1 cellular context compared by ENCODE assay signal in the genomic region with DNA sequence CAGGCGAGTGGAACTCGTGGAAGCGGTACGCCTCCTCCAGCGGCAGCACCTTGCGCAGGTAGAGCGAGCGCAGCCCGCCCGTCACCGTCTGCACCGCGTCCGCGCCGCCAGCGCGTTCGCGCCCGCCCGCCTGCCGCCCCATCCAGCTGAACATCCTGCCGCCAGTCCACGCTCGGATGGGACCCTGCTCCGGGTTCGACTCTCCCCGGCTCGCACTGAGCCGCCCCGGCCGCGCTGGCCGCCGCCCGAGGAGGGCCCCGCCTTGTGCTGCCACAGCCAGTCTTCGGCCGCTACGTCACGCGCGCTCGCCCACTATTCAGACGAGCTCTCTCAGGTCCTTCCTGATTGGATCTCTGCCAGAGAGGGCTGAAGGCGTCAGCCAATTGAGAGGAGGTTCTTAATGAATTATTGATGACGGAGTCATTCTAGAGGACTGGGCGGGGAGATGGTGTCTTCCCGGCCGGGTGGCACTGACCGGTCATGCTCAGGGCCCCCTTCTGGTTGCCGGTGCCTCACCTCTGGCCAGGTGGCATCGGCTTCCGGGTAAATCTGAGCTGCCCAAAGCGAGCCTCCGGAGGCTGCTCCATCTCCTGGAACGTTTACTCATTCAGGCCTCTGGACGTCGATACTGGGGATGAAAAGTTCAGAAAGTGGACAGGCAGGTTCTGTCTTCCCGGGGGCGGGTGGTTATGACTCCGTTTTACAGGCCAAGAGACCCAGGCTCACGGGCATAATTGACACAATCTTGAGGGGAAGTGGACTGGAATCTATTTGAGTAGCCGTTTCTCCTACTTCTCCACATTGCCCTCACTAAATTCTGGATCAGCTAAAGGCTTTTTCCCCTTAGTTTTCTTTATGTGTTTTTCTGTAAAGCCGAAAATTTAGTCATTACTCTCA.
TF ChIP-seq lines count a peak whose summit lies in the region.

A gene (minus strand): TSS at position 217 of the 897 bp plus-strand sequence. CDS start 63 bp downstream, at position 154.

TF ChIP-seq in HepG2, 621 proteins besides CTCF, POLR2A, EP300 and RAD21 (continued from another document and continues in another):
- TF ChIP-seq, protein P1, sequence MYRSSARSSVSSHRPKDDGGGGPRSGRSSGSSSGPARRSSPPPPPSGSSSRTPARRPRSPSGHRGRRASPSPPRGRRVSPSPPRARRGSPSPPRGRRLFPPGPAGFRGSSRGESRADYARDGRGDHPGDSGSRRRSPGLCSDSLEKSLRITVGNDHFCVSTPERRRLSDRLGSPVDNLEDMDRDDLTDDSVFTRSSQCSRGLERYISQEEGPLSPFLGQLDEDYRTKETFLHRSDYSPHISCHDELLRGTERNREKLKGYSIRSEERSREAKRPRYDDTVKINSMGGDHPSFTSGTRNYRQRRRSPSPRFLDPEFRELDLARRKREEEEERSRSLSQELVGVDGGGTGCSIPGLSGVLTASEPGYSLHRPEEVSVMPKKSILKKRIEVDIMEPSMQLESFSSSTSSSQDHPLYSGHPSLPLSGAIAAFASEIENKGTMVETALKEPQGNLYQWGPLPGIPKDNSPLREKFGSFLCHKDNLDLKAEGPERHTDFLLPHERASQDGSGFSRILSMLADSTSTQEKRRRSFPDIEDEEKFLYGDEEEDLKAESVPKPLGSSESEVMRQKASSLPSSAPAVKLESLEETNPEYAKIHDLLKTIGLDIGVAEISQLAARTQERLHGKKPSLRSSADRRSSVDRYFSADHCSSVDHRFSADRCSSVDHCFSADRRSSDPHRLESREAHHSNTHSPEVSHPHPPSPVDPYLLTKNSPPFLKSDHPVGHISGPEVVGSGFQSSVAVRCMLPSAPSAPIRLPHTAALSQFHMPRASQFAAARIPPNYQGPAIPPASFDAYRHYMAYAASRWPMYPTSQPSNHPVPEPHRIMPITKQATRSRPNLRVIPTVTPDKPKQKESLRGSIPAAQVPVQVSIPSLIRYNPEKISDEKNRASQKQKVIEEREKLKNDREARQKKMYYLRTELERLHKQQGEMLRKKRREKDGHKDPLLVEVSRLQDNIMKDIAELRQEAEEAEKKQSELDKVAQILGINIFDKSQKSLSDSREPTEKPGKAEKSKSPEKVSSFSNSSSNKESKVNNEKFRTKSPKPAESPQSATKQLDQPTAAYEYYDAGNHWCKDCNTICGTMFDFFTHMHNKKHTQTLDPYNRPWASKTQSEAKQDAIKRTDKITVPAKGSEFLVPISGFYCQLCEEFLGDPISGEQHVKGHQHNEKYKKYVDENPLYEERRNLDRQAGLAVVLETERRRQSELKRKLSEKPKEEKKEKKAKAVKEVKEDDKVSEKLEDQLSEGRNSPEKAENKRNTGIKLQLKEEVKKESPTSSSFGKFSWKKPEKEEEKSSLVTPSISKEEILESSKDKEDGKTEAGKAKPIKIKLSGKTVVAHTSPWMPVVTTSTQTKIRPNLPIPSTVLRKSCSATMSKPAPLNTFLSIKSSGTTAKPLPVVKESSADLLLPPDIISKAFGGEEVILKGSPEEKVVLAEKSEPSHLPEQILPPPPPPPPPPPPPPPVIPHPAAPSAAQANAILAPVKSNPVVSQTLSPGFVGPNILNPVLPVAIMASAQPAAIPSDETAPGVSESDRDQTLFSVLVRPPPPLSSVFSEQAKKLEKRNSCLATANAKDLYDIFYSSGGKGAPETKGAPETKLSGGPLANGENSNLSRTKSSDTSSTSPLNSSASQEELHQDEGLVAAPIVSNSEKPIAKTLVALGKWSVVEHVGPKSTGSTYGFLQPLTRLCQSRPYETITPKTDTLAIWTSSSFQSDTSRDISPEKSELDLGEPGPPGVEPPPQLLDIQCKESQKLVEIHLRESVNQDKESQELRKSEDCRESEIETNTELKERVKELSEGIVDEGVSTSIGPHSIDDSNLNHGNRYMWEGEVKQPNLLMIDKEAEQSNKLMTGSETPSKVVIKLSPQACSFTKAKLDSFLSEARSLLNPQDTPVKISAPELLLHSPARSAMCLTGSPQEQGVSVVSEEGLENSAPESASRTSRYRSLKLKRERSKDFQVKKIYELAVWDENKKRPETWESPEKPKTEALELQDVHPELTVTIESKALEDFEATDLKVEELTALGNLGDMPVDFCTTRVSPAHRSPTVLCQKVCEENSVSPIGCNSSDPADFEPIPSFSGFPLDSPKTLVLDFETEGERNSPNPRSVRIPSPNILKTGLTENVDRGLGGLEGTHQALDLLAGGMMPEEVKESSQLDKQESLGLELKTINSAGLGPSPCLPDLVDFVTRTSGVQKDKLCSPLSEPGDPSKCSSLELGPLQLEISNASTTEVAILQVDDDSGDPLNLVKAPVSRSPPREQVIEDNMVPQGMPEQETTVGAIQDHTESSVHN (CRISPR knock-in tag; IDR thresholded peaks at IDR 0.05), result no peak
- TF ChIP-seq PHB2 (IDR thresholded peaks at IDR 0.05; ENCODE audit: partially characterized antibody), result no peak
- no peak; the same call in 1 of the 2 replicates for TF ChIP-seq ZNF546 (CRISPR knock-in tag; conservative IDR thresholded peaks at IDR 0.05)
- TF ChIP-seq, protein P2, sequence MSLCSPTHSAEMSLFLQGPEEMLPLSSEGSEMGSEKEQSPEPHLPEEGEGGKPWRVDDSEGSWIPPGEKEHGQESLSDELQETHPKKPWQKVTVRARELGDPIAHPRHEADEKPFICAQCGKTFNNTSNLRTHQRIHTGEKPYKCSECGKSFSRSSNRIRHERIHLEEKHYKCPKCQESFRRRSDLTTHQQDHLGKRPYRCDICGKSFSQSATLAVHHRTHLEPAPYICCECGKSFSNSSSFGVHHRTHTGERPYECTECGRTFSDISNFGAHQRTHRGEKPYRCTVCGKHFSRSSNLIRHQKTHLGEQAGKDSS (CRISPR knock-in tag; IDR thresholded peaks at IDR 0.05; ENCODE audit: borderline replicate concordance, low read depth), result no peak
- 0 out of 2 replicates have a peak, but pooled peaks have one; percentile 64 for TF ChIP-seq ZNF101 (CRISPR knock-in tag; IDR thresholded peaks at IDR 0.05; ENCODE audit: borderline replicate concordance, low read depth)
- TF ChIP-seq ETV6 (CRISPR knock-in tag; conservative IDR thresholded peaks at IDR 0.05), result no peak
- TF ChIP-seq GTF3A (CRISPR knock-in tag; conservative IDR thresholded peaks at IDR 0.05), result 0 out of 2 replicates have a peak, but pooled peaks have one; percentile 37
- TF ChIP-seq, protein P3, sequence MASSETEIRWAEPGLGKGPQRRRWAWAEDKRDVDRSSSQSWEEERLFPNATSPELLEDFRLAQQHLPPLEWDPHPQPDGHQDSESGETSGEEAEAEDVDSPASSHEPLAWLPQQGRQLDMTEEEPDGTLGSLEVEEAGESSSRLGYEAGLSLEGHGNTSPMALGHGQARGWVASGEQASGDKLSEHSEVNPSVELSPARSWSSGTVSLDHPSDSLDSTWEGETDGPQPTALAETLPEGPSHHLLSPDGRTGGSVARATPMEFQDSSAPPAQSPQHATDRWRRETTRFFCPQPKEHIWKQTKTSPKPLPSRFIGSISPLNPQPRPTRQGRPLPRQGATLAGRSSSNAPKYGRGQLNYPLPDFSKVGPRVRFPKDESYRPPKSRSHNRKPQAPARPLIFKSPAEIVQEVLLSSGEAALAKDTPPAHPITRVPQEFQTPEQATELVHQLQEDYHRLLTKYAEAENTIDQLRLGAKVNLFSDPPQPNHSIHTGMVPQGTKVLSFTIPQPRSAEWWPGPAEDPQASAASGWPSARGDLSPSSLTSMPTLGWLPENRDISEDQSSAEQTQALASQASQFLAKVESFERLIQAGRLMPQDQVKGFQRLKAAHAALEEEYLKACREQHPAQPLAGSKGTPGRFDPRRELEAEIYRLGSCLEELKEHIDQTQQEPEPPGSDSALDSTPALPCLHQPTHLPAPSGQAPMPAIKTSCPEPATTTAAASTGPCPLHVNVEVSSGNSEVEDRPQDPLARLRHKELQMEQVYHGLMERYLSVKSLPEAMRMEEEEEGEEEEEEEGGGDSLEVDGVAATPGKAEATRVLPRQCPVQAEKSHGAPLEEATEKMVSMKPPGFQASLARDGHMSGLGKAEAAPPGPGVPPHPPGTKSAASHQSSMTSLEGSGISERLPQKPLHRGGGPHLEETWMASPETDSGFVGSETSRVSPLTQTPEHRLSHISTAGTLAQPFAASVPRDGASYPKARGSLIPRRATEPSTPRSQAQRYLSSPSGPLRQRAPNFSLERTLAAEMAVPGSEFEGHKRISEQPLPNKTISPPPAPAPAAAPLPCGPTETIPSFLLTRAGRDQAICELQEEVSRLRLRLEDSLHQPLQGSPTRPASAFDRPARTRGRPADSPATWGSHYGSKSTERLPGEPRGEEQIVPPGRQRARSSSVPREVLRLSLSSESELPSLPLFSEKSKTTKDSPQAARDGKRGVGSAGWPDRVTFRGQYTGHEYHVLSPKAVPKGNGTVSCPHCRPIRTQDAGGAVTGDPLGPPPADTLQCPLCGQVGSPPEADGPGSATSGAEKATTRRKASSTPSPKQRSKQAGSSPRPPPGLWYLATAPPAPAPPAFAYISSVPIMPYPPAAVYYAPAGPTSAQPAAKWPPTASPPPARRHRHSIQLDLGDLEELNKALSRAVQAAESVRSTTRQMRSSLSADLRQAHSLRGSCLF (CRISPR knock-in tag; IDR thresholded peaks at IDR 0.05; ENCODE audit: borderline replicate concordance), result no peak
- TF ChIP-seq ZNF234 (CRISPR knock-in tag; conservative IDR thresholded peaks at IDR 0.05), result no peak
- no peak for TF ChIP-seq ZFP1 (CRISPR knock-in tag; IDR thresholded peaks at IDR 0.05)
- TF ChIP-seq ATF7 (IDR thresholded peaks at IDR 0.05), result no peak
- 0 out of 2 replicates have a peak, but pooled peaks have one; percentile 54 for TF ChIP-seq ATF7 (CRISPR knock-in tag; IDR thresholded peaks at IDR 0.05)
- no peak for TF ChIP-seq SIN3B (IDR thresholded peaks at IDR 0.05; ENCODE audit: low read length)
- TF ChIP-seq ZFP82 (CRISPR knock-in tag; IDR thresholded peaks at IDR 0.05; ENCODE audit: borderline replicate concordance), result no peak; the same call in 1 of the 2 replicates
- no peak for TF ChIP-seq RFX3 (CRISPR knock-in tag; IDR thresholded peaks at IDR 0.05)
- TF ChIP-seq HNRNPUL1 (IDR thresholded peaks at IDR 0.05; ENCODE audit: low read depth, low read length), result no peak
- no peak for TF ChIP-seq MEIS2 (CRISPR knock-in tag; IDR thresholded peaks at IDR 0.05)
- TF ChIP-seq ZNF816 (CRISPR knock-in tag; IDR thresholded peaks at IDR 0.05; ENCODE audit: borderline replicate concordance), result no peak
- TF ChIP-seq, protein P4, sequence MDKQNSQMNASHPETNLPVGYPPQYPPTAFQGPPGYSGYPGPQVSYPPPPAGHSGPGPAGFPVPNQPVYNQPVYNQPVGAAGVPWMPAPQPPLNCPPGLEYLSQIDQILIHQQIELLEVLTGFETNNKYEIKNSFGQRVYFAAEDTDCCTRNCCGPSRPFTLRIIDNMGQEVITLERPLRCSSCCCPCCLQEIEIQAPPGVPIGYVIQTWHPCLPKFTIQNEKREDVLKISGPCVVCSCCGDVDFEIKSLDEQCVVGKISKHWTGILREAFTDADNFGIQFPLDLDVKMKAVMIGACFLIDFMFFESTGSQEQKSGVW (CRISPR knock-in tag; IDR thresholded peaks at IDR 0.05; ENCODE audit: borderline replicate concordance), result no peak
- TF ChIP-seq U2AF2 (IDR thresholded peaks at IDR 0.05; ENCODE audit: low read depth, low read length), result no peak
- TF ChIP-seq ZNF670 (CRISPR knock-in tag; IDR thresholded peaks at IDR 0.05; ENCODE audit: borderline replicate concordance), result no peak
- TF ChIP-seq POLR2G (IDR thresholded peaks at IDR 0.05; ENCODE audit: low read depth, low read length), result peak; percentile 84
- no peak for TF ChIP-seq KDM4B (CRISPR knock-in tag; IDR thresholded peaks at IDR 0.05)
- TF ChIP-seq POGZ (CRISPR knock-in tag; IDR thresholded peaks at IDR 0.05), result peak; percentile 55
- TF ChIP-seq, protein P5, sequence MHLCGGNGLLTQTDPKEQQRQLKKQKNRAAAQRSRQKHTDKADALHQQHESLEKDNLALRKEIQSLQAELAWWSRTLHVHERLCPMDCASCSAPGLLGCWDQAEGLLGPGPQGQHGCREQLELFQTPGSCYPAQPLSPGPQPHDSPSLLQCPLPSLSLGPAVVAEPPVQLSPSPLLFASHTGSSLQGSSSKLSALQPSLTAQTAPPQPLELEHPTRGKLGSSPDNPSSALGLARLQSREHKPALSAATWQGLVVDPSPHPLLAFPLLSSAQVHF (CRISPR knock-in tag; IDR thresholded peaks at IDR 0.05), result no peak
- TF ChIP-seq AGO2 (optimal IDR thresholded peaks at IDR 0.05; ENCODE audit: low read depth, low read length), result no peak
- TF ChIP-seq, protein P6, sequence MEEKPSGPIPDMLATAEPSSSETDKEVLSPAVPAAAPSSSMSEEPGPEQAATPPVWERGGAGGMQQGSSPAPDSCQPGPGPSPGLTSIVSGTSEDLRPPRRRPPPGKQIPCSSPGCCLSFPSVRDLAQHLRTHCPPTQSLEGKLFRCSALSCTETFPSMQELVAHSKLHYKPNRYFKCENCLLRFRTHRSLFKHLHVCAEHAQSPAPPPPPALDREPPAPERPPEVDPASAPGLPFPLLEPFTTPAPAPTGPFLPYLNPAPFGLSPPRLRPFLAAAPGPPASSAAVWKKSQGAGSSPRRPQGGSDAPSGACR (CRISPR knock-in tag; IDR thresholded peaks at IDR 0.05), result no peak; the same call in 1 of the 2 replicates
- TF ChIP-seq ZNF552 (CRISPR knock-in tag; IDR thresholded peaks at IDR 0.05; ENCODE audit: borderline replicate concordance), result no peak; the same call in 1 of the 2 replicates
- TF ChIP-seq ZNF33B (CRISPR knock-in tag; IDR thresholded peaks at IDR 0.05), result no peak
- TF ChIP-seq, protein P7, sequence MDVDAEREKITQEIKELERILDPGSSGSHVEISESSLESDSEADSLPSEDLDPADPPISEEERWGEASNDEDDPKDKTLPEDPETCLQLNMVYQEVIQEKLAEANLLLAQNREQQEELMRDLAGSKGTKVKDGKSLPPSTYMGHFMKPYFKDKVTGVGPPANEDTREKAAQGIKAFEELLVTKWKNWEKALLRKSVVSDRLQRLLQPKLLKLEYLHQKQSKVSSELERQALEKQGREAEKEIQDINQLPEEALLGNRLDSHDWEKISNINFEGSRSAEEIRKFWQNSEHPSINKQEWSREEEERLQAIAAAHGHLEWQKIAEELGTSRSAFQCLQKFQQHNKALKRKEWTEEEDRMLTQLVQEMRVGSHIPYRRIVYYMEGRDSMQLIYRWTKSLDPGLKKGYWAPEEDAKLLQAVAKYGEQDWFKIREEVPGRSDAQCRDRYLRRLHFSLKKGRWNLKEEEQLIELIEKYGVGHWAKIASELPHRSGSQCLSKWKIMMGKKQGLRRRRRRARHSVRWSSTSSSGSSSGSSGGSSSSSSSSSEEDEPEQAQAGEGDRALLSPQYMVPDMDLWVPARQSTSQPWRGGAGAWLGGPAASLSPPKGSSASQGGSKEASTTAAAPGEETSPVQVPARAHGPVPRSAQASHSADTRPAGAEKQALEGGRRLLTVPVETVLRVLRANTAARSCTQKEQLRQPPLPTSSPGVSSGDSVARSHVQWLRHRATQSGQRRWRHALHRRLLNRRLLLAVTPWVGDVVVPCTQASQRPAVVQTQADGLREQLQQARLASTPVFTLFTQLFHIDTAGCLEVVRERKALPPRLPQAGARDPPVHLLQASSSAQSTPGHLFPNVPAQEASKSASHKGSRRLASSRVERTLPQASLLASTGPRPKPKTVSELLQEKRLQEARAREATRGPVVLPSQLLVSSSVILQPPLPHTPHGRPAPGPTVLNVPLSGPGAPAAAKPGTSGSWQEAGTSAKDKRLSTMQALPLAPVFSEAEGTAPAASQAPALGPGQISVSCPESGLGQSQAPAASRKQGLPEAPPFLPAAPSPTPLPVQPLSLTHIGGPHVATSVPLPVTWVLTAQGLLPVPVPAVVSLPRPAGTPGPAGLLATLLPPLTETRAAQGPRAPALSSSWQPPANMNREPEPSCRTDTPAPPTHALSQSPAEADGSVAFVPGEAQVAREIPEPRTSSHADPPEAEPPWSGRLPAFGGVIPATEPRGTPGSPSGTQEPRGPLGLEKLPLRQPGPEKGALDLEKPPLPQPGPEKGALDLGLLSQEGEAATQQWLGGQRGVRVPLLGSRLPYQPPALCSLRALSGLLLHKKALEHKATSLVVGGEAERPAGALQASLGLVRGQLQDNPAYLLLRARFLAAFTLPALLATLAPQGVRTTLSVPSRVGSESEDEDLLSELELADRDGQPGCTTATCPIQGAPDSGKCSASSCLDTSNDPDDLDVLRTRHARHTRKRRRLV (CRISPR knock-in tag; IDR thresholded peaks at IDR 0.05), result no peak
- 0 out of 2 replicates have a peak, but pooled peaks have one; percentile 10 for TF ChIP-seq HIVEP1 (CRISPR knock-in tag; IDR thresholded peaks at IDR 0.05)
- no peak for TF ChIP-seq TSC22D2 (CRISPR knock-in tag; IDR thresholded peaks at IDR 0.05; ENCODE audit: borderline replicate concordance)
